Comparison of ENCODE assay signal across 1 cellular context in the genomic region with DNA sequence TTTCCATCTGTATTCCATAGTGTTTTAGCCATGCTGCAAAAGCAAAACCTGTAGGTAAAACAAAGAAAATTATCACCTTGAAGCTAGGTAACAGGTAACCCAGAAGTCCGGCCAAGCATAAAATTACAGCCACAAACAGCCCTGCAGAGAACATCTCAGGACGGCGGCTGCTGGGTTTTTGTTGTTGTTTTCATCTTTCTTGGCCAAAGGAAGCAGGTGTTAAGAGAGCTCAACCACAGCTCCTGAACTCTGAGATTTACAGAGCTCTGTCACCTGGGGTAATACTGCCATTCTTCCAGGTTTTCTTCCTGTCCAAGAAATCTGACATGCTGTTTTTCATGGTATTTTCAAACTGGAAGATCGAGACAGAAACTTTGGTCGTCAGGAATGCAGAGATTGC.
TF ChIP-seq lines count a peak whose summit lies in the region.

No MANE protein-coding gene starts in this region.

TF ChIP-seq in K562, 482 proteins besides CTCF, POLR2A, EP300 and RAD21 (continued from another document):
- TF ChIP-seq, protein P1, sequence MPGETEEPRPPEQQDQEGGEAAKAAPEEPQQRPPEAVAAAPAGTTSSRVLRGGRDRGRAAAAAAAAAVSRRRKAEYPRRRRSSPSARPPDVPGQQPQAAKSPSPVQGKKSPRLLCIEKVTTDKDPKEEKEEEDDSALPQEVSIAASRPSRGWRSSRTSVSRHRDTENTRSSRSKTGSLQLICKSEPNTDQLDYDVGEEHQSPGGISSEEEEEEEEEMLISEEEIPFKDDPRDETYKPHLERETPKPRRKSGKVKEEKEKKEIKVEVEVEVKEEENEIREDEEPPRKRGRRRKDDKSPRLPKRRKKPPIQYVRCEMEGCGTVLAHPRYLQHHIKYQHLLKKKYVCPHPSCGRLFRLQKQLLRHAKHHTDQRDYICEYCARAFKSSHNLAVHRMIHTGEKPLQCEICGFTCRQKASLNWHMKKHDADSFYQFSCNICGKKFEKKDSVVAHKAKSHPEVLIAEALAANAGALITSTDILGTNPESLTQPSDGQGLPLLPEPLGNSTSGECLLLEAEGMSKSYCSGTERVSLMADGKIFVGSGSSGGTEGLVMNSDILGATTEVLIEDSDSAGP (CRISPR knock-in tag; IDR thresholded peaks at IDR 0.05): no peak
- TF ChIP-seq, protein P2, sequence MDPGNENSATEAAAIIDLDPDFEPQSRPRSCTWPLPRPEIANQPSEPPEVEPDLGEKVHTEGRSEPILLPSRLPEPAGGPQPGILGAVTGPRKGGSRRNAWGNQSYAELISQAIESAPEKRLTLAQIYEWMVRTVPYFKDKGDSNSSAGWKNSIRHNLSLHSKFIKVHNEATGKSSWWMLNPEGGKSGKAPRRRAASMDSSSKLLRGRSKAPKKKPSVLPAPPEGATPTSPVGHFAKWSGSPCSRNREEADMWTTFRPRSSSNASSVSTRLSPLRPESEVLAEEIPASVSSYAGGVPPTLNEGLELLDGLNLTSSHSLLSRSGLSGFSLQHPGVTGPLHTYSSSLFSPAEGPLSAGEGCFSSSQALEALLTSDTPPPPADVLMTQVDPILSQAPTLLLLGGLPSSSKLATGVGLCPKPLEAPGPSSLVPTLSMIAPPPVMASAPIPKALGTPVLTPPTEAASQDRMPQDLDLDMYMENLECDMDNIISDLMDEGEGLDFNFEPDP (CRISPR knock-in tag; IDR thresholded peaks at IDR 0.05): no peak
- TF ChIP-seq SP1 (CRISPR knock-in tag; IDR thresholded peaks at IDR 0.05): no peak
- no peak for TF ChIP-seq CBX5 (IDR thresholded peaks at IDR 0.05; ENCODE audit: borderline replicate concordance, low read depth)
- TF ChIP-seq LEF1 (IDR thresholded peaks at IDR 0.05): no peak
- TF ChIP-seq ZNF668 (CRISPR knock-in tag; IDR thresholded peaks at IDR 0.05): no peak
- TF ChIP-seq, protein P3, sequence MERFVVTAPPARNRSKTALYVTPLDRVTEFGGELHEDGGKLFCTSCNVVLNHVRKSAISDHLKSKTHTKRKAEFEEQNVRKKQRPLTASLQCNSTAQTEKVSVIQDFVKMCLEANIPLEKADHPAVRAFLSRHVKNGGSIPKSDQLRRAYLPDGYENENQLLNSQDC (CRISPR knock-in tag; IDR thresholded peaks at IDR 0.05): no peak
- TF ChIP-seq, protein P4, sequence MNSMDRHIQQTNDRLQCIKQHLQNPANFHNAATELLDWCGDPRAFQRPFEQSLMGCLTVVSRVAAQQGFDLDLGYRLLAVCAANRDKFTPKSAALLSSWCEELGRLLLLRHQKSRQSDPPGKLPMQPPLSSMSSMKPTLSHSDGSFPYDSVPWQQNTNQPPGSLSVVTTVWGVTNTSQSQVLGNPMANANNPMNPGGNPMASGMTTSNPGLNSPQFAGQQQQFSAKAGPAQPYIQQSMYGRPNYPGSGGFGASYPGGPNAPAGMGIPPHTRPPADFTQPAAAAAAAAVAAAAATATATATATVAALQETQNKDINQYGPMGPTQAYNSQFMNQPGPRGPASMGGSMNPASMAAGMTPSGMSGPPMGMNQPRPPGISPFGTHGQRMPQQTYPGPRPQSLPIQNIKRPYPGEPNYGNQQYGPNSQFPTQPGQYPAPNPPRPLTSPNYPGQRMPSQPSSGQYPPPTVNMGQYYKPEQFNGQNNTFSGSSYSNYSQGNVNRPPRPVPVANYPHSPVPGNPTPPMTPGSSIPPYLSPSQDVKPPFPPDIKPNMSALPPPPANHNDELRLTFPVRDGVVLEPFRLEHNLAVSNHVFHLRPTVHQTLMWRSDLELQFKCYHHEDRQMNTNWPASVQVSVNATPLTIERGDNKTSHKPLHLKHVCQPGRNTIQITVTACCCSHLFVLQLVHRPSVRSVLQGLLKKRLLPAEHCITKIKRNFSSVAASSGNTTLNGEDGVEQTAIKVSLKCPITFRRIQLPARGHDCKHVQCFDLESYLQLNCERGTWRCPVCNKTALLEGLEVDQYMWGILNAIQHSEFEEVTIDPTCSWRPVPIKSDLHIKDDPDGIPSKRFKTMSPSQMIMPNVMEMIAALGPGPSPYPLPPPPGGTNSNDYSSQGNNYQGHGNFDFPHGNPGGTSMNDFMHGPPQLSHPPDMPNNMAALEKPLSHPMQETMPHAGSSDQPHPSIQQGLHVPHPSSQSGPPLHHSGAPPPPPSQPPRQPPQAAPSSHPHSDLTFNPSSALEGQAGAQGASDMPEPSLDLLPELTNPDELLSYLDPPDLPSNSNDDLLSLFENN (IDR thresholded peaks at IDR 0.05; ENCODE audit: low read depth in 2 of 2, low read length in 2 of 2): no peak
- TF ChIP-seq, protein P5, sequence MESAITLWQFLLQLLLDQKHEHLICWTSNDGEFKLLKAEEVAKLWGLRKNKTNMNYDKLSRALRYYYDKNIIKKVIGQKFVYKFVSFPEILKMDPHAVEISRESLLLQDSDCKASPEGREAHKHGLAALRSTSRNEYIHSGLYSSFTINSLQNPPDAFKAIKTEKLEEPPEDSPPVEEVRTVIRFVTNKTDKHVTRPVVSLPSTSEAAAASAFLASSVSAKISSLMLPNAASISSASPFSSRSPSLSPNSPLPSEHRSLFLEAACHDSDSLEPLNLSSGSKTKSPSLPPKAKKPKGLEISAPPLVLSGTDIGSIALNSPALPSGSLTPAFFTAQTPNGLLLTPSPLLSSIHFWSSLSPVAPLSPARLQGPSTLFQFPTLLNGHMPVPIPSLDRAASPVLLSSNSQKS (CRISPR knock-in tag; IDR thresholded peaks at IDR 0.05): no peak
- TF ChIP-seq MIER1 (IDR thresholded peaks at IDR 0.05; ENCODE audit: low read depth): no peak
- TF ChIP-seq ESRRA (IDR thresholded peaks at IDR 0.05; ENCODE audit: borderline replicate concordance, low read depth): no peak
- TF ChIP-seq, protein P6, sequence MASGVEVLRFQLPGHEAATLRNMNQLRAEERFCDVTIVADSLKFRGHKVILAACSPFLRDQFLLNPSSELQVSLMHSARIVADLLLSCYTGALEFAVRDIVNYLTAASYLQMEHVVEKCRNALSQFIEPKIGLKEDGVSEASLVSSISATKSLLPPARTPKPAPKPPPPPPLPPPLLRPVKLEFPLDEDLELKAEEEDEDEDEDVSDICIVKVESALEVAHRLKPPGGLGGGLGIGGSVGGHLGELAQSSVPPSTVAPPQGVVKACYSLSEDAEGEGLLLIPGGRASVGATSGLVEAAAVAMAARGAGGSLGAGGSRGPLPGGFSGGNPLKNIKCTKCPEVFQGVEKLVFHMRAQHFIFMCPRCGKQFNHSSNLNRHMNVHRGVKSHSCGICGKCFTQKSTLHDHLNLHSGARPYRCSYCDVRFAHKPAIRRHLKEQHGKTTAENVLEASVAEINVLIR (CRISPR knock-in tag; IDR thresholded peaks at IDR 0.05): no peak
- TF ChIP-seq ARID2 (IDR thresholded peaks at IDR 0.05): no peak
- no peak for TF ChIP-seq POLR2G (IDR thresholded peaks at IDR 0.05; ENCODE audit: low read depth, low read length)
- TF ChIP-seq, protein P7, sequence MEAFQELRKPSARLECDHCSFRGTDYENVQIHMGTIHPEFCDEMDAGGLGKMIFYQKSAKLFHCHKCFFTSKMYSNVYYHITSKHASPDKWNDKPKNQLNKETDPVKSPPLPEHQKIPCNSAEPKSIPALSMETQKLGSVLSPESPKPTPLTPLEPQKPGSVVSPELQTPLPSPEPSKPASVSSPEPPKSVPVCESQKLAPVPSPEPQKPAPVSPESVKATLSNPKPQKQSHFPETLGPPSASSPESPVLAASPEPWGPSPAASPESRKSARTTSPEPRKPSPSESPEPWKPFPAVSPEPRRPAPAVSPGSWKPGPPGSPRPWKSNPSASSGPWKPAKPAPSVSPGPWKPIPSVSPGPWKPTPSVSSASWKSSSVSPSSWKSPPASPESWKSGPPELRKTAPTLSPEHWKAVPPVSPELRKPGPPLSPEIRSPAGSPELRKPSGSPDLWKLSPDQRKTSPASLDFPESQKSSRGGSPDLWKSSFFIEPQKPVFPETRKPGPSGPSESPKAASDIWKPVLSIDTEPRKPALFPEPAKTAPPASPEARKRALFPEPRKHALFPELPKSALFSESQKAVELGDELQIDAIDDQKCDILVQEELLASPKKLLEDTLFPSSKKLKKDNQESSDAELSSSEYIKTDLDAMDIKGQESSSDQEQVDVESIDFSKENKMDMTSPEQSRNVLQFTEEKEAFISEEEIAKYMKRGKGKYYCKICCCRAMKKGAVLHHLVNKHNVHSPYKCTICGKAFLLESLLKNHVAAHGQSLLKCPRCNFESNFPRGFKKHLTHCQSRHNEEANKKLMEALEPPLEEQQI (IDR thresholded peaks at IDR 0.05): no peak
- no peak for TF ChIP-seq ATF1 (CRISPR knock-in tag; IDR thresholded peaks at IDR 0.05)
- TF ChIP-seq ATF1 (tag; IDR thresholded peaks at IDR 0.05): no peak
